10 cellular contexts compared by ENCODE assay signal in the genomic region with DNA sequence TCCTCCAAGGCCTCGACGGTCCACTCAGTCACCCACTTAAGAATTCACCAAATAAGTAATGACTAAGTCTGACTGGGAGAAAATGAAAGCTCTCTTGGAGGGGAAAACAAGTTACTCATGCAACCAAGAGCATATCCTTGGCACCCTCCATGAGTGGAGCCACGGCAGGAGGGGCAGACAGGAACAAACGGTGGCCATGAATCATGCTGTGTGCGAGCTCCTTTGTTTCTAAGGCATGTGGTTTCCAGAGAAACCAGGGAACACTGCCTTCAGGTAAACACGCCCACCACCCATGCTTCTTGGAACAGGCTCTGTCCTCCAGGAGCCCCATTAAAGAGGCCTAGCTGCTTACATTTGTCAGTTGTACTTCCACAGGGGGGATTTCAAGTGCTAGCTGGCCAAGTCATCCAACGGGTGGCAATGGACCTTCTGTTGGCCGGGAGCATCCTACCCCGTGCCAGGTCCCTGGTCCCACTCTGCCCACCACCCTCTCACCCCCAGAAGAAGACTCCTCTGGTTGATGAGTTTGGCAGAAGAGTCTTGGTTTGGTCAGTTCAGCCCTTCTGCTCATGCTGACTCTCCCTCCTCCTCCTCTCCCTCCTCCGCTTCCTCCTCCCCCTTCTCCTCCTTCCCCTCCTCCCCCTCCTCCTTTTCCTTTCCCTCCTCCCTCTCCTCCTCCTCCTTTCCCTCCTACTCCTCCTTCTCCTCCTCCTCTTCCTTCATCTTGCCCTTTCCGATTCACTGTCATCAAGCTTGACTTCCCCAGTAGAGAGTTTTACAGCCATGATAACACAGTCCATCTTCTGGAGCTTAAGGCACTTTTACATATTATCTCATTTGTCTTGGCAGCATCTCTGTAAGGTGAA.
DNase-seq lines count a peak whose midpoint lies in the region; ATAC-seq and TF ChIP-seq lines count a peak whose summit lies in the region.
"Had no signal": no experiment of that assay in that cellular context is flagged by ENCODE, and none has a peak within 500 bp of the region (broad histone marks: within the 10 kb centered on the region; RNA-seq: fewer than 3 reads in every experiment).

No MANE protein-coding gene starts in this region.

- intact Hi-C loops in CD8-positive, alpha-beta T cell (cut with DNase I, micrococcal nuclease): no loop called here

- no peak for TF ChIP-seq RAD21 in Ishikawa (IDR thresholded peaks at IDR 0.05; ENCODE audit: low read depth)

- H3K27ac Mint-ChIP-seq in CD8-positive, alpha-beta T cell: no peak overlapping the region

- CTCF ChIA-PET in CD8-positive, alpha-beta T cell (lab: Charles Lee): no interaction called here
- CTCF ChIA-PET in GM10248 (lab: Yijun Ruan, JAX): no interaction called here

- H3K4me1 Mint-ChIP-seq in CD8-positive, alpha-beta T cell (ENCODE audit: low read depth): no peaks in the 10 kb centered on the region

- no peaks in the 10 kb centered on the region for H3K27me3 Mint-ChIP-seq in CD8-positive, alpha-beta T cell (ENCODE audit: low read depth)

- no peak overlapping the region for H3K4me3 Mint-ChIP-seq in CD8-positive, alpha-beta T cell

- H3K27ac ChIP-seq in caudate nucleus (ENCODE audit: low read depth, low read length): peak overlapping the region; percentile 44
- no peak overlapping the region for H3K27ac ChIP-seq in CD8-positive, alpha-beta T cell (ENCODE audit: low read depth, low read length)
- H3K27ac ChIP-seq: spleen, WERI-Rb-1 had no signal

- H3K4me3 ChIP-seq in CD8-positive, alpha-beta T cell (ENCODE audit: low read depth, low read length): no peak overlapping the region
- H3K4me3 ChIP-seq: spleen had no signal

- no peaks in the 10 kb centered on the region for H3K9me3 Mint-ChIP-seq in CD8-positive, alpha-beta T cell

- no peak for TF ChIP-seq EP300 in Ishikawa (IDR thresholded peaks at IDR 0.05; ENCODE audit: borderline replicate concordance)

- POLR2A ChIA-PET in CD8-positive, alpha-beta T cell (lab: Charles Lee): no interaction called here
- POLR2A ChIA-PET in GM10248 (lab: Yijun Ruan, JAX): interaction anchor here (0.6 kb wide), 1 partner anchor 1258 kb away, joined by 4 read pairs; no protein-coding TSS in a partner anchor

- H3K9me3 ChIP-seq in CD8-positive, alpha-beta T cell (ENCODE audit: low read length): no peaks in the 10 kb centered on the region
- H3K9me3 ChIP-seq: spleen had no signal

- DNase-seq in DMS79 (lab: John Stamatoyannopoulos, UW) (peak; percentile 85), caudate nucleus (lab: John Stamatoyannopoulos, UW) (peak in 13 of 61 donors; percentile 14 to 73 (median 24)), occipital lobe (lab: John Stamatoyannopoulos, UW) (peak; percentile 31), T-helper 1 cell (no peak), GM10248 (ENCODE audit: extremely low spot score) (no peak)
- no peak for DNase-seq in CD8-positive, alpha-beta T cell
- DNase-seq: spleen, WERI-Rb-1 had no signal

- H3K36me3 ChIP-seq in CD8-positive, alpha-beta T cell (ENCODE audit: insufficient read depth, low read length): no peaks in the 10 kb centered on the region
- H3K36me3 ChIP-seq: spleen, WERI-Rb-1 had no signal

- no peaks in the 10 kb centered on the region for H3K36me3 Mint-ChIP-seq in CD8-positive, alpha-beta T cell

- no peaks in the 10 kb centered on the region for H3K4me1 ChIP-seq in CD8-positive, alpha-beta T cell (ENCODE audit: insufficient read depth, low read length)
- H3K4me1 ChIP-seq: spleen had no signal

- ATAC-seq in CD8-positive, alpha-beta T cell: no peak
- ATAC-seq in GM21529 (IDR thresholded peaks at IDR 0.05; ENCODE audit: unreplicated experiment): no peak

- H3K27me3 ChIP-seq in CD8-positive, alpha-beta T cell (ENCODE audit: insufficient read depth, low read length): no peaks in the 10 kb centered on the region
- H3K27me3 ChIP-seq: spleen had no signal

- no peak for TF ChIP-seq CTCF in CD8-positive, alpha-beta T cell (IDR thresholded peaks at IDR 0.05)
- no peak for TF ChIP-seq CTCF in GM10248 (IDR thresholded peaks at IDR 0.05; ENCODE audit: control extremely low read depth, extremely low read depth, low read depth, missing control alignments)

TF ChIP-seq in Ishikawa, 13 proteins besides CTCF, POLR2A, EP300 and RAD21:
- TF ChIP-seq, protein P1, sequence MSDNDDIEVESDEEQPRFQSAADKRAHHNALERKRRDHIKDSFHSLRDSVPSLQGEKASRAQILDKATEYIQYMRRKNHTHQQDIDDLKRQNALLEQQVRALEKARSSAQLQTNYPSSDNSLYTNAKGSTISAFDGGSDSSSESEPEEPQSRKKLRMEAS (IDR thresholded peaks at IDR 0.05): peak; percentile 58; the same call in 1 of the 2 replicates
- TF ChIP-seq NFIC (IDR thresholded peaks at IDR 0.05): peak; percentile 43; the same call in 1 of the 2 replicates
- TF ChIP-seq YY1 (IDR thresholded peaks at IDR 0.05; ENCODE audit: low read depth): 0 out of 2 replicates have a peak, but pooled peaks have one; percentile 35
- no peak for TF ChIP-seq FOXM1 (IDR thresholded peaks at IDR 0.05; ENCODE audit: borderline replicate concordance, low read depth)
- TF ChIP-seq CEBPB (IDR thresholded peaks at IDR 0.05): no peak
- no peak for TF ChIP-seq EGR1 (IDR thresholded peaks at IDR 0.05)
- TF ChIP-seq TCF12 (IDR thresholded peaks at IDR 0.05; ENCODE audit: low read depth): no peak
- 0 out of 2 replicates have a peak, but pooled peaks have one; percentile 42 for TF ChIP-seq ZBTB7A (IDR thresholded peaks at IDR 0.05; ENCODE audit: low read depth)

Comparison
In these comparisons a context has a peak if more than half of its experiments do, and no peak if none do; other contexts are left out.
1. DNase-seq: peak in DMS79 (single experiment) and occipital lobe (single experiment); none in CD8-positive, alpha-beta T cell (0 of 7), T-helper 1 cell (0 of 5) and GM10248 (single experiment).